Comparison of ENCODE assay signal across 13 cellular contexts in the genomic region with DNA sequence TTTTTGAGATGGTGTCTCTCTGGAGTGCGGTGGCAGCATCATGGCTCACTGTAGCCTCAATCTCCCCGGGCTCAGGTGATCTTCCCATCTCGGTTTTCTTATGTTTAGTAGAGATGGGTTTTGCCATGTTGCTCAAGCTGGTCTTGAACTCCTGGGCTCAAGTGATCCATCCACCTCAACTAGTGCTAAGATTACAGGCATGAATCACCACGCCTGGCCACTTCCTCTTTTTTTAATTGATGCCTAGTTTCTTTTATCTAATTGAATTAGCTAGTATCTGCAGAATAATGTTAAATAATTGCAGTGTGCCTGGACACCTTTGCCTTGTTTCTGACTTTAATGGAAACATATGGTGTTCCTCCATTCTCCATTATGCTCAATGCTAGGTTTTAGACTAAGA. TPM values are rescaled to one million over a fixed set of nuclear protein-coding genes. Genes with fewer than 3 reads are reported as not detected.
"Had no signal": no experiment of that assay in that cellular context is flagged by ENCODE, and none has a peak within 500 bp of the region (broad histone marks: within the 10 kb centered on the region; RNA-seq: fewer than 3 reads in every experiment).

No MANE protein-coding gene starts in this region.

- H3K27ac Mint-ChIP-seq: activated CD4-positive, alpha-beta T cell treated with anti-CD3 and anti-CD28 coated beads for 36 hours; activated CD8-positive, alpha-beta T cell treated with anti-CD3 and anti-CD28 coated beads for 36 hours; activated naive CD8-positive, alpha-beta T cell treated with anti-CD3 and anti-CD28 coated beads, Interleukin-2, amount 50 U/mL, for 24 hours; activated T-helper 1 cell treated with anti-CD3 and anti-CD28 coated beads, Interleukin-12 subunit alpha, Interleukin-12 subunit beta, Interleukin-2, Interleukin-4 antibody, amounts not matched to agents 30 ng/mL and 10 ng/mL and 1 ng/mL, durations not matched to agents 14 hours and 24 hours and 36 hours; naive thymus-derived CD4-positive, alpha-beta T cell had no signal

- H3K9me3 Mint-ChIP-seq: activated CD8-positive, alpha-beta T cell treated with anti-CD3 and anti-CD28 coated beads for 36 hours; activated naive CD8-positive, alpha-beta T cell treated with anti-CD3 and anti-CD28 coated beads, Interleukin-2, amount 50 U/mL, for 24 hours; activated T-helper 1 cell treated with anti-CD3 and anti-CD28 coated beads, Interleukin-12 subunit alpha, Interleukin-12 subunit beta, Interleukin-2, Interleukin-4 antibody, amounts not matched to agents 30 ng/mL and 10 ng/mL and 1 ng/mL, durations not matched to agents 14 hours and 24 hours and 36 hours; naive thymus-derived CD4-positive, alpha-beta T cell had no signal

- DNase-seq: activated CD4-positive, alpha-beta T cell treated with anti-CD3 and anti-CD28 coated beads for 36 hours; activated CD8-positive, alpha-beta memory T cell treated with anti-CD3 and anti-CD28 coated beads, Interleukin-2, amount 50 U/mL, for 4 hours; activated CD8-positive, alpha-beta T cell treated with anti-CD3 and anti-CD28 coated beads for 36 hours; activated naive CD4-positive, alpha-beta T cell; activated naive CD8-positive, alpha-beta T cell treated with anti-CD3 and anti-CD28 coated beads, Interleukin-2, amount 50 U/mL, for 24 hours; esophagus squamous epithelium; foreskin fibroblast; left cardiac atrium; naive thymus-derived CD4-positive, alpha-beta T cell; retina; stimulated activated CD4-positive, alpha-beta T cell treated with anti-CD3 and anti-CD28 coated beads, Interleukin-4, amount 100 ng/mL, for 24 hours had no signal

- H3K36me3 Mint-ChIP-seq: naive thymus-derived CD4-positive, alpha-beta T cell had no signal

- H3K4me1 Mint-ChIP-seq: activated CD4-positive, alpha-beta T cell treated with anti-CD3 and anti-CD28 coated beads for 36 hours; activated naive CD8-positive, alpha-beta T cell treated with anti-CD3 and anti-CD28 coated beads, Interleukin-2, amount 50 U/mL, for 24 hours; naive thymus-derived CD4-positive, alpha-beta T cell had no signal

- H3K4me3 Mint-ChIP-seq: activated CD4-positive, alpha-beta T cell treated with anti-CD3 and anti-CD28 coated beads for 36 hours; activated CD8-positive, alpha-beta T cell treated with anti-CD3 and anti-CD28 coated beads for 36 hours; activated naive CD8-positive, alpha-beta T cell treated with anti-CD3 and anti-CD28 coated beads, Interleukin-2, amount 50 U/mL, for 24 hours; activated T-helper 1 cell treated with anti-CD3 and anti-CD28 coated beads, Interleukin-12 subunit alpha, Interleukin-12 subunit beta, Interleukin-2, Interleukin-4 antibody, amounts not matched to agents 30 ng/mL and 10 ng/mL and 1 ng/mL, durations not matched to agents 14 hours and 24 hours and 36 hours; naive thymus-derived CD4-positive, alpha-beta T cell had no signal

RNA-seq across cellular contexts. Expression of gene SLC22A16, which starts 38.4 kb away (rescaled TPM):
- total RNA-seq: activated CD4-positive, alpha-beta T cell treated with anti-CD3 and anti-CD28 coated beads for 36 hours; activated CD8-positive, alpha-beta T cell treated with anti-CD3 and anti-CD28 coated beads for 36 hours; activated T-helper 1 cell treated with anti-CD3 and anti-CD28 coated beads, Interleukin-12 subunit alpha, Interleukin-12 subunit beta, Interleukin-2, Interleukin-4 antibody, amounts not matched to agents 30 ng/mL and 10 ng/mL and 1 ng/mL, durations not matched to agents 14 hours and 24 hours and 36 hours; cardiac muscle cell had no signal
